In the genomic region with DNA sequence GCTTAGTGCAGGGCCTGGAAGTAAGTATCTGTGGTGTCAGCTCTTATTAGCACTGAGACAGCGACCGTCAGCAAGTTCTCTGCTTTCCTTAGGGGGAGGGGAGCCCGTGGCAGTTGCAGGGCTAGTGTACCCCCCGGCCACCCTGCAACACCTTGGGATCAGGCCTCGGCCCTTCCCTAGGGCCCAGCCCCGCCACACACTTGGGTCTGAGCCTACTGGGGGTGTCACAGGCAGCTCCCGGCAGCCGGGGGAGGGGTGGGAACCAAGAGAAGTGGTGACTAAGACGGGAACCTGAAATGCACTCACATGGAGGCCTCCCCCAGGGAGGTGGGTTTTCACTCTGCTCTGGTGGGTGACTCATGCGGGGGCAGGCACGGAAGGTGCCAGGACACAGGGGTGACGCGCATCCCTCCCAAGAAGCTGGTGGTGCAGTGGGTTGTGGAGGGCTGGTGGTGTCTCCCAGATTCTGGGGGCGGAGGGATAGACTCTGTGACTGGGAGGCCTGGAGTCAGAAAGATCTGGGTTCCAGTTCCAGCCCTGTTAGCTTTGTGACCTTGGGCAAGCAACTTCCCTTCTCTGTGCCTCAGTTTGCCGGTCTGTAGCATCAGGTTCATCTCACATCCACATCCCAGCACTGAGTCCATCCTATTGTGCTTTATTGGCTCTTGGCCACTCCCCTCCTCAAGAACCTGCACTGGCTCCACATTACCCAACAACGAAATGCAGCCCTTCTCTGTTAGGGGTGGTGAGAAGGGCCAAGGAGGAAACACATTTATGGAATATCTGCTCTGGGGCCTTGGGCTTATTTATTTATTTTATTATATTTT, we compare ENCODE assay signal across 1 cellular context.
TF ChIP-seq lines count a peak whose summit lies in the region.

No MANE protein-coding gene starts in this region.

TF ChIP-seq in H1, 55 proteins besides CTCF, POLR2A, EP300 and RAD21:
- TF ChIP-seq MAFK (IDR thresholded peaks at IDR 0.05; ENCODE audit: low read depth, low read length): peak; percentile 16; the same call in 1 of the 2 replicates
- TF ChIP-seq SIRT6 (IDR thresholded peaks at IDR 0.05; ENCODE audit: low read length): no peak
- no peak for TF ChIP-seq TBP (IDR thresholded peaks at IDR 0.05; ENCODE audit: low read depth, low read length)
- TF ChIP-seq JUND (IDR thresholded peaks at IDR 0.05; ENCODE audit: low read length): peak; percentile 73
- peak; percentile 86 for TF ChIP-seq ASH2L (IDR thresholded peaks at IDR 0.05; ENCODE audit: low read length)
- TF ChIP-seq KDM1A (IDR thresholded peaks at IDR 0.05; ENCODE audit: borderline replicate concordance, low read length): peak; percentile 93
- 0 out of 2 replicates have a peak, but pooled peaks have one; percentile 88 for TF ChIP-seq RBBP5 (IDR thresholded peaks at IDR 0.05; ENCODE audit: borderline replicate concordance, low read depth, low read length)
- TF ChIP-seq HDAC2 (IDR thresholded peaks at IDR 0.05; ENCODE audit: borderline replicate concordance in 1 of 2, low read depth in 2 of 2, low read length in 2 of 2): peak in 1 of 2 experiments; percentile 93; a peak in 1 of 4 replicates
TF ChIP-seq in H1: peak in this region for 6.
